Comparison of ENCODE assay signal across 8 cellular contexts in genomic region chr9:36008774-36009300, GRCh38. TPM values are rescaled to one million over a fixed set of nuclear protein-coding genes. Genes with fewer than 3 reads are reported as not detected.
DNase-seq lines count a peak whose midpoint lies in the region; ATAC-seq and TF ChIP-seq lines count a peak whose summit lies in the region.

No MANE protein-coding gene starts in this region.

- no peak overlapping the region for H3K27ac ChIP-seq in lung (ENCODE audit: low read depth in 1 of 2, low read length in 1 of 2)

- H3K4me3 ChIP-seq in lung: no peak overlapping the region

- ATAC-seq in HG02973 (IDR thresholded peaks at IDR 0.05; ENCODE audit: unreplicated experiment) (peak; percentile 63), lung (ENCODE audit: insufficient read depth, low FRiP score) (peak; percentile 66), HG03457 (IDR thresholded peaks at IDR 0.05; ENCODE audit: unreplicated experiment) (no peak)

- peak overlapping the region; percentile 21 for H3K27ac Mint-ChIP-seq in dendritic cell treated with granulocyte-macrophage colony-stimulating factor and Interleukin-4, amounts not matched to agents 40 ng/mL and 50 ng/mL, for 4 days

- DNase-seq in DMS79 (lab: John Stamatoyannopoulos, UW): peak; percentile 9
- DNase-seq in NCI-H510A (lab: John Stamatoyannopoulos, UW): peak; percentile 13
- peak; percentile 53 for DNase-seq in activated CD4-positive, alpha-beta T cell treated with anti-CD3 and anti-CD28 coated beads, Interleukin-2, amount 50 U/mL, for 1 hour
- no peak for DNase-seq in lung (ENCODE audit: low spot score)
- DNase-seq in stimulated activated CD8-positive, alpha-beta memory T cell treated with anti-CD3 and anti-CD28 coated beads, Interleukin-2, amount 100 ng/mL, for 48 hours (ENCODE audit: low read depth in 2 of 2): peak; percentile 20 to 38

- peaks cover 12% of the 10 kb centered on the region for H3K9me3 Mint-ChIP-seq in dendritic cell treated with granulocyte-macrophage colony-stimulating factor and Interleukin-4, amounts not matched to agents 40 ng/mL and 50 ng/mL, for 4 days

- H3K4me1 ChIP-seq in lung (ENCODE audit: control insufficient read depth in 2 of 2, insufficient read depth in 2 of 2, low read length in 2 of 2): no peaks in the 10 kb centered on the region

- H3K36me3 ChIP-seq in lung (ENCODE audit: control insufficient read depth in 2 of 2, insufficient read depth in 2 of 2, low read length in 2 of 2): no peaks in the 10 kb centered on the region

- 12% methylated on average over 10 to 11 of the region's 11 CpGs for WGBS in lung, 2 donors

- peaks cover 54% of the 10 kb centered on the region for H3K27me3 Mint-ChIP-seq in dendritic cell treated with granulocyte-macrophage colony-stimulating factor and Interleukin-4, amounts not matched to agents 40 ng/mL and 50 ng/mL, for 4 days

- H3K4me3 Mint-ChIP-seq in dendritic cell treated with granulocyte-macrophage colony-stimulating factor and Interleukin-4, amounts not matched to agents 40 ng/mL and 50 ng/mL, for 4 days: no peak overlapping the region

- no peaks in the 10 kb centered on the region for H3K36me3 Mint-ChIP-seq in dendritic cell treated with granulocyte-macrophage colony-stimulating factor and Interleukin-4, amounts not matched to agents 40 ng/mL and 50 ng/mL, for 4 days (ENCODE audit: low read depth)

- H3K4me1 Mint-ChIP-seq in dendritic cell treated with granulocyte-macrophage colony-stimulating factor and Interleukin-4, amounts not matched to agents 40 ng/mL and 50 ng/mL, for 4 days (ENCODE audit: low read depth): peaks cover 23% of the 10 kb centered on the region

- H3K27me3 ChIP-seq in lung (ENCODE audit: control insufficient read depth, insufficient read depth): no peaks in the 10 kb centered on the region

- intact Hi-C loops in dendritic cell treated with granulocyte-macrophage colony-stimulating factor and Interleukin-4, amounts not matched to agents 40 ng/mL and 50 ng/mL, for 4 days (cut with micrococcal nuclease): loop anchor here (1.0 kb wide), 1 partner anchor 27 kb away; the partner anchor contains the start of gene RECK

- peaks cover 0 to 3% of the 10 kb centered on the region in 2 donors for H3K9me3 ChIP-seq in lung (ENCODE audit: control insufficient read depth in 2 of 2, insufficient read depth in 1 of 2, low read length in 1 of 2)

- peak; percentile 82 for TF ChIP-seq CTCF in lung (IDR thresholded peaks at IDR 0.05; ENCODE audit: control extremely low read depth, extremely low read depth)

RNA-seq across cellular contexts. Expression of gene RECK, which starts 27.9 kb away (rescaled TPM):
- 10 to 100 TPM; 16.0 to 19.3 TPM for total RNA-seq in lung
- 1 to 10 TPM; 4.5 to 8.1 TPM for polyA plus RNA-seq in lung

RNA-seq across cellular contexts. Expression of gene OR2S2, which starts 50.9 kb away (rescaled TPM):
- not detected for total RNA-seq in lung
- polyA plus RNA-seq in lung: not detected
